In the genomic region with DNA sequence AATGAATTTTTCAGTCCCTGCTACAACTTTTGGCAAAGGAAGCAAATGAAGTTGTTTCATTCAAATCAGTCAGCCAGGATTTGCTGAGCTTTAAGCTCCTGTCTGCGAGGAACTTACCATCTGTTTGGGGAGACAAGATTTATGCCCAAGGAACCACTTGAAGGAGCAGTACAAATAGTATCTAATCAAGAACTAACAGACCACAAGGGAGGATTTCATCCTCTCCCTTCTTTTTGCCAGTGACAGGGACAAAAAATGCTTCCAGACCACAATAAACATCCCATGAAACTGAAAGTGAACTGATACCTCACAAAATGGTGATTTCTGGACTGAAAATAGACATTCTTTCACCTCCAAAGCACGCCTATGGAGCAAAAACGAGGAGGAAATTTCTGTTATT, we compare ENCODE assay signal across 1 cellular context.
TF ChIP-seq lines count a peak whose summit lies in the region.

No MANE protein-coding gene starts in this region.

TF ChIP-seq in K562, 482 proteins besides CTCF, POLR2A, EP300 and RAD21 (continued from another document):
- TF ChIP-seq, protein P1, sequence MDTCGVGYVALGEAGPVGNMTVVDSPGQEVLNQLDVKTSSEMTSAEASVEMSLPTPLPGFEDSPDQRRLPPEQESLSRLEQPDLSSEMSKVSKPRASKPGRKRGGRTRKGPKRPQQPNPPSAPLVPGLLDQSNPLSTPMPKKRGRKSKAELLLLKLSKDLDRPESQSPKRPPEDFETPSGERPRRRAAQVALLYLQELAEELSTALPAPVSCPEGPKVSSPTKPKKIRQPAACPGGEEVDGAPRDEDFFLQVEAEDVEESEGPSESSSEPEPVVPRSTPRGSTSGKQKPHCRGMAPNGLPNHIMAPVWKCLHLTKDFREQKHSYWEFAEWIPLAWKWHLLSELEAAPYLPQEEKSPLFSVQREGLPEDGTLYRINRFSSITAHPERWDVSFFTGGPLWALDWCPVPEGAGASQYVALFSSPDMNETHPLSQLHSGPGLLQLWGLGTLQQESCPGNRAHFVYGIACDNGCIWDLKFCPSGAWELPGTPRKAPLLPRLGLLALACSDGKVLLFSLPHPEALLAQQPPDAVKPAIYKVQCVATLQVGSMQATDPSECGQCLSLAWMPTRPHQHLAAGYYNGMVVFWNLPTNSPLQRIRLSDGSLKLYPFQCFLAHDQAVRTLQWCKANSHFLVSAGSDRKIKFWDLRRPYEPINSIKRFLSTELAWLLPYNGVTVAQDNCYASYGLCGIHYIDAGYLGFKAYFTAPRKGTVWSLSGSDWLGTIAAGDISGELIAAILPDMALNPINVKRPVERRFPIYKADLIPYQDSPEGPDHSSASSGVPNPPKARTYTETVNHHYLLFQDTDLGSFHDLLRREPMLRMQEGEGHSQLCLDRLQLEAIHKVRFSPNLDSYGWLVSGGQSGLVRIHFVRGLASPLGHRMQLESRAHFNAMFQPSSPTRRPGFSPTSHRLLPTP (IDR thresholded peaks at IDR 0.05; ENCODE audit: borderline replicate concordance, extremely low read depth, insufficient read length), result no peak
- TF ChIP-seq KDM5B (IDR thresholded peaks at IDR 0.05; ENCODE audit: insufficient replicate concordance, low read depth, low read length), result no peak
- TF ChIP-seq, protein P2, sequence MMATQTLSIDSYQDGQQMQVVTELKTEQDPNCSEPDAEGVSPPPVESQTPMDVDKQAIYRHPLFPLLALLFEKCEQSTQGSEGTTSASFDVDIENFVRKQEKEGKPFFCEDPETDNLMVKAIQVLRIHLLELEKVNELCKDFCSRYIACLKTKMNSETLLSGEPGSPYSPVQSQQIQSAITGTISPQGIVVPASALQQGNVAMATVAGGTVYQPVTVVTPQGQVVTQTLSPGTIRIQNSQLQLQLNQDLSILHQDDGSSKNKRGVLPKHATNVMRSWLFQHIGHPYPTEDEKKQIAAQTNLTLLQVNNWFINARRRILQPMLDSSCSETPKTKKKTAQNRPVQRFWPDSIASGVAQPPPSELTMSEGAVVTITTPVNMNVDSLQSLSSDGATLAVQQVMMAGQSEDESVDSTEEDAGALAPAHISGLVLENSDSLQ (IDR thresholded peaks at IDR 0.05), result 0 out of 2 replicates have a peak, but pooled peaks have one; percentile 24
- TF ChIP-seq RFX7 (CRISPR knock-in tag; IDR thresholded peaks at IDR 0.05), result no peak
- TF ChIP-seq TCF3 (CRISPR knock-in tag; IDR thresholded peaks at IDR 0.05), result peak; percentile 51; the same call in 1 of the 2 replicates
- TF ChIP-seq HDAC1 (IDR thresholded peaks at IDR 0.05), result 0 out of 4 replicates have a peak, but pooled peaks of 1 of the 2 experiments have one; percentile 27
- TF ChIP-seq, protein P3, sequence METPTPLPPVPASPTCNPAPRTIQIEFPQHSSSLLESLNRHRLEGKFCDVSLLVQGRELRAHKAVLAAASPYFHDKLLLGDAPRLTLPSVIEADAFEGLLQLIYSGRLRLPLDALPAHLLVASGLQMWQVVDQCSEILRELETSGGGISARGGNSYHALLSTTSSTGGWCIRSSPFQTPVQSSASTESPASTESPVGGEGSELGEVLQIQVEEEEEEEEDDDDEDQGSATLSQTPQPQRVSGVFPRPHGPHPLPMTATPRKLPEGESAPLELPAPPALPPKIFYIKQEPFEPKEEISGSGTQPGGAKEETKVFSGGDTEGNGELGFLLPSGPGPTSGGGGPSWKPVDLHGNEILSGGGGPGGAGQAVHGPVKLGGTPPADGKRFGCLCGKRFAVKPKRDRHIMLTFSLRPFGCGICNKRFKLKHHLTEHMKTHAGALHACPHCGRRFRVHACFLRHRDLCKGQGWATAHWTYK (CRISPR knock-in tag; IDR thresholded peaks at IDR 0.05), result 0 out of 2 replicates have a peak, but pooled peaks have one; percentile 56
- TF ChIP-seq ETV5 (CRISPR knock-in tag; IDR thresholded peaks at IDR 0.05; ENCODE audit: low read depth), result no peak
- TF ChIP-seq, protein P4, sequence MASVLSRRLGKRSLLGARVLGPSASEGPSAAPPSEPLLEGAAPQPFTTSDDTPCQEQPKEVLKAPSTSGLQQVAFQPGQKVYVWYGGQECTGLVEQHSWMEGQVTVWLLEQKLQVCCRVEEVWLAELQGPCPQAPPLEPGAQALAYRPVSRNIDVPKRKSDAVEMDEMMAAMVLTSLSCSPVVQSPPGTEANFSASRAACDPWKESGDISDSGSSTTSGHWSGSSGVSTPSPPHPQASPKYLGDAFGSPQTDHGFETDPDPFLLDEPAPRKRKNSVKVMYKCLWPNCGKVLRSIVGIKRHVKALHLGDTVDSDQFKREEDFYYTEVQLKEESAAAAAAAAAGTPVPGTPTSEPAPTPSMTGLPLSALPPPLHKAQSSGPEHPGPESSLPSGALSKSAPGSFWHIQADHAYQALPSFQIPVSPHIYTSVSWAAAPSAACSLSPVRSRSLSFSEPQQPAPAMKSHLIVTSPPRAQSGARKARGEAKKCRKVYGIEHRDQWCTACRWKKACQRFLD (CRISPR knock-in tag; IDR thresholded peaks at IDR 0.05), result 0 out of 2 replicates have a peak, but pooled peaks have one; percentile 28
- TF ChIP-seq ZZZ3 (IDR thresholded peaks at IDR 0.05), result no peak
- 0 out of 2 replicates have a peak, but pooled peaks have one; percentile 39 for TF ChIP-seq ZNF79 (CRISPR knock-in tag; IDR thresholded peaks at IDR 0.05; ENCODE audit: low read depth)
- TF ChIP-seq TEAD4 (IDR thresholded peaks at IDR 0.05; ENCODE audit: low read length), result peak; percentile 25; the same call in 1 of the 2 replicates
- no peak for TF ChIP-seq TEAD4 (CRISPR knock-in tag; IDR thresholded peaks at IDR 0.05; ENCODE audit: borderline replicate concordance)
- TF ChIP-seq JUND (IDR thresholded peaks at IDR 0.05; ENCODE audit: borderline replicate concordance, low read depth, low read length), result no peak
- no peak for TF ChIP-seq JUND (tag; IDR thresholded peaks at IDR 0.05; ENCODE audit: borderline replicate concordance, low read depth, low read length)
TF ChIP-seq in K562: peak in this region for 18.
